ENCODE assay signal across 8 cellular contexts in genomic region chr11:65498727-65498976, GRCh38. TPM values are rescaled to one million over a fixed set of nuclear protein-coding genes. Genes with fewer than 3 reads are reported as not detected.
DNase-seq lines count a peak whose midpoint lies in the region; ATAC-seq and TF ChIP-seq lines count a peak whose summit lies in the region.

No MANE protein-coding gene starts in this region.

- peaks cover 3% of the 10 kb centered on the region for H3K27me3 Mint-ChIP-seq in Caco-2 (ENCODE audit: insufficient read depth, unreplicated experiment)
- no peaks in the 10 kb centered on the region for H3K27me3 Mint-ChIP-seq in activated T-cell treated with anti-CD3 and anti-CD28 coated beads, Interleukin-2, amount 50 U/mL, for 24 hours

- CTCF ChIA-PET in Caco-2 (lab: Charles Lee), result interaction anchor here (1.4 to 3.1 kb wide), 5 partner anchors 9 to 30 kb away, joined by 3 to 31 read pairs (median 10); no protein-coding TSS in a partner anchor
- CTCF ChIA-PET in RWPE1 (lab: Yijun Ruan, JAX), result interaction anchor here (1.2 kb wide), 1 partner anchor 82 kb away, joined by 4 read pairs; no protein-coding TSS in a partner anchor

- no peak for TF ChIP-seq EP300 in sigmoid colon (IDR thresholded peaks at IDR 0.05)

- peak overlapping the region; percentile 99 for H3K27ac ChIP-seq in RWPE1
- H3K27ac ChIP-seq in sigmoid colon, result peak overlapping the region; percentile 92 to 100 (median 97)

- no TSS peak for BruUV-seq in Caco-2 (replicated peaks; lab: Mats Ljungman, UMichigan)

- TF ChIP-seq POLR2A in sigmoid colon (IDR thresholded peaks at IDR 0.05), result no peak

- H3K27me3 ChIP-seq in Caco-2 (replicated peaks; ENCODE audit: control insufficient read depth, insufficient read depth, low read length) (no peaks in the 10 kb centered on the region), sigmoid colon (no peaks in the 10 kb centered on the region)

- H3K36me3 ChIP-seq in Caco-2 (ENCODE audit: control insufficient read depth, insufficient read depth, low read length) (peaks cover 7% of the 10 kb centered on the region), sigmoid colon (peaks cover 22 to 34% (median 28%) of the 10 kb centered on the region in 4 donors)

- 0 to 1% methylated on average over 6 of the region's 6 CpGs for WGBS in sigmoid colon, 2 donors

- DNase-seq in Caco-2, result no peak
- no peak for DNase-seq in RWPE1 (ENCODE audit: low spot score)
- no peak for DNase-seq in foreskin fibroblast
- no peak for DNase-seq in sigmoid colon
- no peak for DNase-seq in activated T-cell treated with anti-CD3 and anti-CD28 coated beads, Interleukin-2, amount 50 U/mL, for 24 hours
- no peak for DNase-seq in HuH-7.5 (ENCODE audit: low spot score)

- H3K4me3 ChIP-seq in Caco-2 (ENCODE audit: low read depth, low read length), result peak overlapping the region; percentile 81
- peak overlapping the region; percentile 63 to 72 for H3K4me3 ChIP-seq in foreskin fibroblast (ENCODE audit: low read depth in 1 of 2, low read length in 2 of 2)
- peak overlapping the region; percentile 73 to 92 (median 84) for H3K4me3 ChIP-seq in sigmoid colon

- intact Hi-C loops in Caco-2 (cut with micrococcal nuclease; ENCODE audit: unreplicated experiment), result no loop called here
- intact Hi-C loops in sigmoid colon (cut with DNase I), result no loop called here

- POLR2A ChIA-PET in Caco-2 (lab: Charles Lee) (interaction anchor here (0.5 to 13.2 kb wide), 17 partner anchors 9 to 224 kb away, joined by 3 to 377 read pairs (median 5); partner anchors contain the start of genes FAM89B, NEAT1 and SCYL1), RWPE1 (lab: Yijun Ruan, JAX; ENCODE audit: low non-redundant PET) (interaction anchor here (0.7 to 4.8 kb wide), 7 partner anchors 9 to 79 kb away, joined by 3 to 34 read pairs (median 6); partner anchors contain the start of gene NEAT1)

- H3K9me3 ChIP-seq in Caco-2, result no peaks in the 10 kb centered on the region
- H3K9me3 ChIP-seq in sigmoid colon, result no peaks in the 10 kb centered on the region

- no peaks in the 10 kb centered on the region for H3K9me3 Mint-ChIP-seq in Caco-2 (ENCODE audit: unreplicated experiment)
- no peaks in the 10 kb centered on the region for H3K9me3 Mint-ChIP-seq in activated T-cell treated with anti-CD3 and anti-CD28 coated beads, Interleukin-2, amount 50 U/mL, for 24 hours

- no peaks in the 10 kb centered on the region for H3K36me3 Mint-ChIP-seq in Caco-2 (ENCODE audit: insufficient read depth, unreplicated experiment)
- peaks cover 8% of the 10 kb centered on the region for H3K36me3 Mint-ChIP-seq in activated T-cell treated with anti-CD3 and anti-CD28 coated beads, Interleukin-2, amount 50 U/mL, for 24 hours (ENCODE audit: low read depth)

- ATAC-seq in HG03457 (IDR thresholded peaks at IDR 0.05; ENCODE audit: unreplicated experiment) (no peak), GM19324 (IDR thresholded peaks at IDR 0.05; ENCODE audit: low FRiP score, unreplicated experiment) (no peak)

- no peak overlapping the region for H3K4me3 Mint-ChIP-seq in Caco-2 (ENCODE audit: unreplicated experiment)
- H3K4me3 Mint-ChIP-seq in activated T-cell treated with anti-CD3 and anti-CD28 coated beads, Interleukin-2, amount 50 U/mL, for 24 hours, result no peak overlapping the region

- H3K4me1 ChIP-seq in Caco-2, result peaks cover 24% of the 10 kb centered on the region
- H3K4me1 ChIP-seq in sigmoid colon, result peaks cover 0 to 35% (median 34%) of the 10 kb centered on the region in 4 donors

- TF ChIP-seq CTCF in Caco-2 (IDR thresholded peaks at IDR 0.05; ENCODE audit: insufficient read depth in 1 of 2, low read depth in 1 of 2, low read length in 1 of 2, severe bottlenecking in 1 of 2, unreplicated experiment in 1 of 2) (no peak), RWPE1 (conservative IDR thresholded peaks at IDR 0.05; ENCODE audit: low read depth) (no peak), foreskin fibroblast (IDR thresholded peaks at IDR 0.05; ENCODE audit: low read depth, low read length) (no peak), sigmoid colon (IDR thresholded peaks at IDR 0.05) (no peak)

- peaks cover 33% of the 10 kb centered on the region for H3K4me1 Mint-ChIP-seq in Caco-2 (ENCODE audit: low read depth, unreplicated experiment)
- H3K4me1 Mint-ChIP-seq in activated T-cell treated with anti-CD3 and anti-CD28 coated beads, Interleukin-2, amount 50 U/mL, for 24 hours (ENCODE audit: low read depth), result peaks cover 37% of the 10 kb centered on the region

- H3K27ac Mint-ChIP-seq in Caco-2 (ENCODE audit: unreplicated experiment), result no peak overlapping the region
- H3K27ac Mint-ChIP-seq in activated T-cell treated with anti-CD3 and anti-CD28 coated beads, Interleukin-2, amount 50 U/mL, for 24 hours, result no peak overlapping the region

RNA-seq across cellular contexts. Expression of gene MALAT1, which starts 0.2 kb away (rescaled TPM):
- total RNA-seq in Caco-2 (2022) (4,797 and 4,914 TPM in 2 replicates), sigmoid colon (over 10,000 TPM; 10,511 to 32,672 (median 12,130) TPM)
- 1,000 to 10,000 TPM in 1 of 3 donors, 100 to 1,000 TPM in 1, 1 to 10 TPM in 1; 6.6 to 1,968 (median 374) TPM for polyA plus RNA-seq in sigmoid colon

RNA-seq across cellular contexts. Expression of gene SCYL1, which starts 26.2 kb away (rescaled TPM):
- total RNA-seq in Caco-2 (2022) (123 and 124 TPM in 2 replicates), sigmoid colon (100 to 1,000 TPM in 1 of 4 donors, 10 to 100 TPM in 3; 67.1 to 100 (median 77.7) TPM)
- 10 to 100 TPM; 57.3 to 66.1 (median 61.7) TPM for polyA plus RNA-seq in sigmoid colon

RNA-seq across cellular contexts. Expression of gene LTBP3, which starts 59.5 kb away (rescaled TPM):
- 87.2 and 91.2 TPM in 2 replicates for total RNA-seq in Caco-2 (2022)
- 100 to 1,000 TPM in 2 of 4 donors, 10 to 100 TPM in 2; 79.6 to 268 (median 117) TPM for total RNA-seq in sigmoid colon
- polyA plus RNA-seq in sigmoid colon, result 10 to 100 TPM in 1 of 3 donors, 1 to 10 TPM in 2; 3.9 to 34.0 (median 9.6) TPM
